In genomic region chr5:3793162-3793561, GRCh38 we compare ENCODE assay signal across 34 cellular contexts.
A peak's percentile ranks its signal among the peaks of the same experiment; 100 is the strongest.
DNase-seq lines count a peak whose midpoint lies in the region; ATAC-seq, FAIRE-seq and TF ChIP-seq lines count a peak whose summit lies in the region.
"Had no signal": no experiment of that assay in that cellular context is flagged by ENCODE, and none has a peak within 500 bp of the region (broad histone marks: within the 10 kb centered on the region; RNA-seq: fewer than 3 reads in every experiment).

No MANE protein-coding gene starts in this region.

- TF ChIP-seq POLR2A in uterus (IDR thresholded peaks at IDR 0.05), result no peak

- no peaks in the 10 kb centered on the region for H3K9me3 ChIP-seq in ascending aorta
- H3K9me3 ChIP-seq in left lung, result no peaks in the 10 kb centered on the region
- H3K9me3 ChIP-seq in thoracic aorta, result no peaks in the 10 kb centered on the region
- no peaks in the 10 kb centered on the region for H3K9me3 ChIP-seq in uterus
- H3K9me3 ChIP-seq: BE2C, Caco-2 had no signal

- H3K27me3 ChIP-seq in ascending aorta (no peaks in the 10 kb centered on the region), left lung (peaks cover 0 to 8% of the 10 kb centered on the region in 2 donors), thoracic aorta (replicated peaks; ENCODE audit: insufficient read depth) (no peaks in the 10 kb centered on the region), uterus (no peaks in the 10 kb centered on the region)
- H3K27me3 ChIP-seq: BE2C; BLaER1; BLaER1 treated with 17β-estradiol and CSF1 and Interleukin-3, amounts not matched to agents 10 nM and 100 nM had no signal

- peak overlapping the region; percentile 26 to 62 for H3K27ac ChIP-seq in ascending aorta
- no peak overlapping the region for H3K27ac ChIP-seq in left lung
- peak overlapping the region; percentile 40 to 53 for H3K27ac ChIP-seq in thoracic aorta
- H3K27ac ChIP-seq in uterus, result no peak overlapping the region
- H3K27ac ChIP-seq: 22Rv1; A549; BLaER1; BLaER1 treated with 17β-estradiol and CSF1 and Interleukin-3, amounts not matched to agents 10 nM and 100 nM; C4-2B had no signal

- TF ChIP-seq CTCF in D721Med (IDR thresholded peaks at IDR 0.05; ENCODE audit: insufficient read depth, missing control alignments), result no peak
- no peak for TF ChIP-seq CTCF in ascending aorta (IDR thresholded peaks at IDR 0.05)
- TF ChIP-seq CTCF in left lung (IDR thresholded peaks at IDR 0.05), result no peak
- no peak for TF ChIP-seq CTCF in thoracic aorta (IDR thresholded peaks at IDR 0.05)
- no peak for TF ChIP-seq CTCF in uterus (IDR thresholded peaks at IDR 0.05)

- H3K36me3 ChIP-seq in ascending aorta, result no peaks in the 10 kb centered on the region
- no peaks in the 10 kb centered on the region for H3K36me3 ChIP-seq in left lung
- H3K36me3 ChIP-seq in thoracic aorta, result no peaks in the 10 kb centered on the region
- no peaks in the 10 kb centered on the region for H3K36me3 ChIP-seq in uterus
- H3K36me3 ChIP-seq: BE2C; BLaER1; BLaER1 treated with 17β-estradiol and CSF1 and Interleukin-3, amounts not matched to agents 10 nM and 100 nM had no signal

- H3K4me1 ChIP-seq in ascending aorta (peaks cover 0 to 3% of the 10 kb centered on the region in 2 donors), left lung (no peaks in the 10 kb centered on the region), thoracic aorta (ENCODE audit: control insufficient read depth in 1 of 2, low read depth in 2 of 2) (peaks cover 0 to 17% of the 10 kb centered on the region in 2 donors), uterus (no peaks in the 10 kb centered on the region)
- H3K4me1 ChIP-seq: A549; BE2C; BLaER1; BLaER1 treated with 17β-estradiol and CSF1 and Interleukin-3, amounts not matched to agents 10 nM and 100 nM; Caco-2 had no signal

- DNase-seq in D721Med (ENCODE audit: insufficient read length, low spot score) (no peak), ascending aorta (ENCODE audit: low spot score in 2 of 2) (no peak), left lung (no peak), thoracic aorta (ENCODE audit: low spot score) (no peak), uterus (no peak), GF-D8 (lab: John Stamatoyannopoulos, UW) (no peak), CD1c-positive myeloid dendritic cell (ENCODE audit: extremely low spot score) (no peak)
- DNase-seq: 8988T; ACHN; AML-193; BE2C; C1 segment of cervical spinal cord; Caco-2; Calu3; CD4-positive, alpha-beta memory T cell; CD4-positive, alpha-beta T cell; CD4-positive, CD25-positive, alpha-beta regulatory T cell; CD8-positive, alpha-beta memory T cell; CD8-positive, alpha-beta T cell; COR-L47; DMS 273 treated with DMSO at 0.1 percent for 48 hours; DMS153; DMS53; DMS79; DMS79 treated with DMSO at 0.1 percent for 48 hours; DND-41; EL had no signal

- peak; percentile 16 for FAIRE-seq in D721Med (lab: Jason Lieb, UNC)
- FAIRE-seq: A204.1, A549 had no signal

- H3K4me3 ChIP-seq in ascending aorta (no peak overlapping the region), left lung (no peak overlapping the region), thoracic aorta (no peak overlapping the region), uterus (no peak overlapping the region)
- H3K4me3 ChIP-seq: A549; BLaER1; BLaER1 treated with 17β-estradiol and CSF1 and Interleukin-3, amounts not matched to agents 10 nM and 100 nM had no signal

- ATAC-seq in left lung (peak; percentile 74), thoracic aorta (ENCODE audit: insufficient number of reproducible peaks, low FRiP score, low read depth) (peak; percentile 79), GM19395 (IDR thresholded peaks at IDR 0.05; ENCODE audit: unreplicated experiment) (no peak)
- ATAC-seq: A549; CD8-positive, alpha-beta T cell had no signal

- intact Hi-C loops in ascending aorta (cut with DNase I) (no loop called here), left lung (cut with DNase I) (no loop called here), uterus (cut with DNase I; ENCODE audit: low total_unique reads) (no loop called here)

Comparison
In these comparisons a context has a peak if more than half of its experiments do, and no peak if none do; other contexts are left out.
1. H3K27ac ChIP-seq: peak in ascending aorta (2 of 2) and thoracic aorta (2 of 2); none in left lung (0 of 2) and uterus (0 of 2).